In genomic region chr12:52085682-52086180, GRCh38 we compare ENCODE assay signal across 24 cellular contexts. TPM values are rescaled to one million over a fixed set of nuclear protein-coding genes. Genes with fewer than 3 reads are reported as not detected.
"Had no signal": no experiment of that assay in that cellular context is flagged by ENCODE, and none has a peak within 500 bp of the region (broad histone marks: within the 10 kb centered on the region; RNA-seq: fewer than 3 reads in every experiment).

No MANE protein-coding gene starts in this region.

- H3K36me3 ChIP-seq: adrenal gland, gastroesophageal sphincter had no signal

- H3K36me3 Mint-ChIP-seq: activated CD4-positive, alpha-beta memory T cell treated with anti-CD3 and anti-CD28 coated beads for 36 hours; stimulated activated effector memory CD8-positive, alpha-beta T cell treated with anti-CD3 and anti-CD28 coated beads, Interleukin-12 subunit alpha, Interleukin-12 subunit beta, amount 100 ng/mL, for 72 hours; type B pancreatic cell had no signal

- H3K4me3 ChIP-seq: adrenal gland, gastroesophageal sphincter, lung, testis had no signal

- H3K27ac ChIP-seq: adrenal gland, gastroesophageal sphincter, testis had no signal

- DNase-seq: activated B cell treated with CpG ODN at 0.5 μM for 24 hours; activated CD4-positive, alpha-beta memory T cell treated with anti-CD3 and anti-CD28 coated beads for 36 hours; activated CD4-positive, alpha-beta T cell treated with anti-CD3 and anti-CD28 coated beads for 4 hours; activated naive CD4-positive, alpha-beta T cell treated with anti-CD3 and anti-CD28 coated beads, Interleukin-2, amount 50 U/mL, for 16 hours; activated T-cell treated with anti-CD3 and anti-CD28 coated beads, Interleukin-2, amount 50 U/mL, for 1 hour; cerebellar nuclear complex; effector CD4-positive, alpha-beta T cell; stimulated activated CD4-positive, alpha-beta T cell treated with anti-CD3 and anti-CD28 coated beads, Interleukin-4, amount 100 ng/mL, for 24 hours had no signal

- ATAC-seq: esophagus mucosa; gastroesophageal sphincter; left lobe of liver; right cardiac atrium; stimulated activated effector memory CD8-positive, alpha-beta T cell treated with anti-CD3 and anti-CD28 coated beads, Interleukin-12 subunit alpha, Interleukin-12 subunit beta, amount 100 ng/mL, for 72 hours had no signal

- H3K27me3 ChIP-seq: testis had no signal

- FAIRE-seq: bronchial epithelial cell, islet of Langerhans, small intestine had no signal

- H3K27ac Mint-ChIP-seq: activated B cell treated with CpG ODN at 0.5 μM for 24 hours; activated CD4-positive, alpha-beta memory T cell treated with anti-CD3 and anti-CD28 coated beads for 36 hours; activated T-helper 2 cell treated with anti-CD3 and anti-CD28 coated beads, Interferon-gamma antibody, Interleukin-2, Interleukin-4, amounts not matched to agents 10 μg/mL and 5 μg/mL and 100 μg/mL, durations not matched to agents 14 hours and 24 hours and 36 hours; progenitor cell of endocrine pancreas; type B pancreatic cell had no signal

- H3K4me3 Mint-ChIP-seq: activated B cell treated with CpG ODN at 0.5 μM for 24 hours; activated CD4-positive, alpha-beta memory T cell treated with anti-CD3 and anti-CD28 coated beads for 36 hours; nephron; stimulated activated effector memory CD8-positive, alpha-beta T cell treated with anti-CD3 and anti-CD28 coated beads, Interleukin-12 subunit alpha, Interleukin-12 subunit beta, amount 100 ng/mL, for 72 hours; type B pancreatic cell had no signal

- H3K9me3 ChIP-seq: adrenal gland, gastroesophageal sphincter, testis had no signal

- H3K9me3 Mint-ChIP-seq: activated B cell treated with CpG ODN at 0.5 μM for 24 hours; activated CD4-positive, alpha-beta memory T cell treated with anti-CD3 and anti-CD28 coated beads for 36 hours; activated T-helper 2 cell treated with anti-CD3 and anti-CD28 coated beads, Interferon-gamma antibody, Interleukin-2, Interleukin-4, amounts not matched to agents 10 μg/mL and 5 μg/mL and 100 μg/mL, durations not matched to agents 14 hours and 24 hours and 36 hours; nephron; stimulated activated effector memory CD8-positive, alpha-beta T cell treated with anti-CD3 and anti-CD28 coated beads, Interleukin-12 subunit alpha, Interleukin-12 subunit beta, amount 100 ng/mL, for 72 hours; type B pancreatic cell had no signal

RNA-seq across cellular contexts. Expression of gene SMIM41, which starts 6.2 kb away (rescaled TPM):
- total RNA-seq: activated B cell treated with CpG ODN at 0.5 μM for 24 hours; activated CD4-positive, alpha-beta memory T cell treated with anti-CD3 and anti-CD28 coated beads for 36 hours; esophagus mucosa; left lobe of liver; progenitor cell of endocrine pancreas; SK-MEL-5 had no signal
